In genomic region chr5:172114875-172115422, GRCh38 we compare ENCODE assay signal across 8 cellular contexts.
DNase-seq lines count a peak whose midpoint lies in the region; ATAC-seq and TF ChIP-seq lines count a peak whose summit lies in the region.

No MANE protein-coding gene starts in this region.

- in situ Hi-C loops in GM18951 (cut with MboI; ENCODE audit: low sequenced_read_pairs, unreplicated experiment) = loop anchor here (10.0 kb wide), 1 partner anchor 170 kb away; the partner anchor contains the start of gene UBTD2

- H3K4me3 Mint-ChIP-seq in T-helper 17 cell = peak overlapping the region; percentile 81
- peak overlapping the region; percentile 85 for H3K4me3 Mint-ChIP-seq in activated naive CD8-positive, alpha-beta T cell treated with anti-CD3 and anti-CD28 coated beads for 36 hours

- H3K36me3 Mint-ChIP-seq in T-helper 17 cell (ENCODE audit: low read depth) = peaks cover 8% of the 10 kb centered on the region
- H3K36me3 Mint-ChIP-seq in activated naive CD8-positive, alpha-beta T cell treated with anti-CD3 and anti-CD28 coated beads for 36 hours = peaks cover 57% of the 10 kb centered on the region

- no peak overlapping the region for H3K4me3 ChIP-seq in skin epidermis

- peaks cover 3% of the 10 kb centered on the region for H3K9me3 Mint-ChIP-seq in activated naive CD8-positive, alpha-beta T cell treated with anti-CD3 and anti-CD28 coated beads for 36 hours

- peak; percentile 63 for TF ChIP-seq POLR2A in GM18951 (IDR thresholded peaks at IDR 0.05; ENCODE audit: extremely low read depth, insufficient read depth, insufficient read length)

- ATAC-seq in HG03045 (IDR thresholded peaks at IDR 0.05; ENCODE audit: unreplicated experiment) = peak; percentile 52
- peak; percentile 56 for ATAC-seq in T-helper 17 cell

- peak overlapping the region in 17 of 21 experiments; percentile 13 to 85 (median 56) for H3K27ac ChIP-seq in skin epidermis

- peaks cover 57% of the 10 kb centered on the region for H3K4me1 Mint-ChIP-seq in T-helper 17 cell
- H3K4me1 Mint-ChIP-seq in activated naive CD8-positive, alpha-beta T cell treated with anti-CD3 and anti-CD28 coated beads for 36 hours = peaks cover 68% of the 10 kb centered on the region

- no peaks in the 10 kb centered on the region for H3K27me3 Mint-ChIP-seq in T-helper 17 cell
- no peaks in the 10 kb centered on the region for H3K27me3 Mint-ChIP-seq in activated naive CD8-positive, alpha-beta T cell treated with anti-CD3 and anti-CD28 coated beads for 36 hours

- DNase-seq in T-helper 17 cell (peak; percentile 42 to 50 (median 48)), NCI-H1417 (lab: John Stamatoyannopoulos, UW) (no peak), NCI-H2196 treated with DMSO at 0.1 percent for 48 hours (lab: John Stamatoyannopoulos, UW; ENCODE audit: unreplicated experiment) (no peak), DMS53 (lab: John Stamatoyannopoulos, UW) (no peak)
- peak; percentile 91 for DNase-seq in activated naive CD8-positive, alpha-beta T cell treated with anti-CD3 and anti-CD28 coated beads for 36 hours

- H3K9me3 ChIP-seq in T-helper 17 cell (ENCODE audit: control insufficient read depth, low read length, poor library complexity, severe bottlenecking) = no peaks in the 10 kb centered on the region

- peak overlapping the region; percentile 97 for H3K27ac Mint-ChIP-seq in T-helper 17 cell
- H3K27ac Mint-ChIP-seq in activated naive CD8-positive, alpha-beta T cell treated with anti-CD3 and anti-CD28 coated beads for 36 hours = peak overlapping the region; percentile 97

Comparison
In these comparisons a context has a peak if more than half of its experiments do, and no peak if none do; other contexts are left out.
1. DNase-seq: peak in T-helper 17 cell (3 of 3) and activated naive CD8-positive, alpha-beta T cell treated with anti-CD3 and anti-CD28 coated beads for 36 hours (single experiment); none in NCI-H1417 (0 of 3), NCI-H2196 treated with DMSO at 0.1 percent for 48 hours (single experiment) and DMS53 (single experiment).